In genomic region chr16:77399546-77399945, GRCh38 we compare ENCODE assay signal across 42 cellular contexts. TPM values are rescaled to one million over a fixed set of nuclear protein-coding genes. Genes with fewer than 3 reads are reported as not detected.
"Had no signal": no experiment of that assay in that cellular context is flagged by ENCODE, and none has a peak within 500 bp of the region (broad histone marks: within the 10 kb centered on the region; RNA-seq: fewer than 3 reads in every experiment).

No MANE protein-coding gene starts in this region.

- FAIRE-seq: astrocyte, bronchial epithelial cell had no signal

- H3K27ac ChIP-seq: adrenal gland, ascending aorta, body of pancreas, brain microvascular endothelial cell, breast epithelium, cardiac muscle cell had no signal

- DNase-seq: activated effector memory CD4-positive, alpha-beta T cell treated with anti-CD3 and anti-CD28 coated beads, Interleukin-2, amount 50 U/mL, for 16 hours; activated effector memory CD4-positive, alpha-beta T cell treated with Interleukin-2 at 50 U/mL for 16 hours; activated gamma-delta T cell; activated gamma-delta T cell treated with Interleukin-2 at 50 U/mL for 16 hours; activated naive CD4-positive, alpha-beta T cell; activated naive CD4-positive, alpha-beta T cell treated with anti-CD3 and anti-CD28 coated beads for 36 hours; activated naive CD4-positive, alpha-beta T cell treated with anti-CD3 and anti-CD28 coated beads, Interleukin-2, amount 10 ng/mL, durations not matched to agents 7 days and 5 days; activated naive CD4-positive, alpha-beta T cell treated with anti-CD3 and anti-CD28 coated beads, Interleukin-2, amount 50 U/mL, for 16 hours; activated naive CD4-positive, alpha-beta T cell treated with Interleukin-2 at 50 U/mL for 16 hours; activated naive CD8-positive, alpha-beta T cell treated with anti-CD3 and anti-CD28 coated beads for 36 hours; activated naive CD8-positive, alpha-beta T cell treated with anti-CD3 and anti-CD28 coated beads, Interleukin-2, amount 10 ng/mL, durations not matched to agents 7 days and 5 days; activated naive CD8-positive, alpha-beta T cell treated with anti-CD3 and anti-CD28 coated beads, Interleukin-2, amount 50 U/mL, for 24 hours; activated T-cell treated with anti-CD3 and anti-CD28 coated beads for 4 hours; activated T-cell treated with anti-CD3 and anti-CD28 coated beads, Interleukin-2, amount 50 U/mL, for 1 hour; activated T-cell treated with anti-CD3 and anti-CD28 coated beads, Interleukin-2, amount 50 U/mL, for 24 hours; activated T-cell treated with anti-CD3 and anti-CD28 coated beads, Interleukin-2, amount 50 U/mL, for 4 hours; activated T-cell treated with anti-CD3 and anti-CD28 coated beads, Interleukin-2, amount 50 U/mL, for 48 hours; activated T-cell treated with anti-CD3 and anti-CD28 coated beads, Interleukin-2, amount 50 U/mL, for 72 hours; adrenal gland; amniotic stem cell; amygdala; anterior cingulate cortex; aorta; body of pancreas; brain microvascular endothelial cell; caudate nucleus; central memory CD4-positive, alpha-beta T cell; cerebellar nuclear complex had no signal

- H3K27me3 ChIP-seq: adrenal gland, ascending aorta, body of pancreas, brain microvascular endothelial cell, breast epithelium, cardiac muscle cell had no signal

- H3K9me3 ChIP-seq: adrenal gland, ascending aorta, body of pancreas, breast epithelium had no signal

- H3K4me1 Mint-ChIP-seq: activated naive CD4-positive, alpha-beta T cell treated with anti-CD3 and anti-CD28 coated beads, Interleukin-2, amount 10 ng/mL, durations not matched to agents 7 days and 5 days; activated naive CD4-positive, alpha-beta T cell treated with anti-CD3 and anti-CD28 coated beads, Interleukin-2, amount 50 U/mL, for 24 hours; activated naive CD8-positive, alpha-beta T cell treated with anti-CD3 and anti-CD28 coated beads for 36 hours; activated naive CD8-positive, alpha-beta T cell treated with anti-CD3 and anti-CD28 coated beads, Interleukin-2, amount 10 ng/mL, durations not matched to agents 7 days and 5 days; activated naive CD8-positive, alpha-beta T cell treated with anti-CD3 and anti-CD28 coated beads, Interleukin-2, amount 50 U/mL, for 24 hours; activated T-helper 17 cell treated with anti-CD3 and anti-CD28 coated beads, Interleukin-2, amount 50 U/mL, for 72 hours; brain; central memory CD8-positive, alpha-beta T cell had no signal

- H3K36me3 Mint-ChIP-seq: activated naive CD4-positive, alpha-beta T cell treated with anti-CD3 and anti-CD28 coated beads, Interleukin-2, amount 10 ng/mL, durations not matched to agents 7 days and 5 days; activated naive CD4-positive, alpha-beta T cell treated with anti-CD3 and anti-CD28 coated beads, Interleukin-2, amount 50 U/mL, for 24 hours; activated naive CD4-positive, alpha-beta T cell treated with anti-CD3 and anti-CD28 coated beads, Interleukin-2, amount 50 U/mL, for 72 hours; activated naive CD8-positive, alpha-beta T cell; activated naive CD8-positive, alpha-beta T cell treated with anti-CD3 and anti-CD28 coated beads for 36 hours; activated naive CD8-positive, alpha-beta T cell treated with anti-CD3 and anti-CD28 coated beads, Interleukin-2, amount 10 ng/mL, durations not matched to agents 7 days and 5 days; brain had no signal

- H3K4me3 Mint-ChIP-seq: activated naive CD4-positive, alpha-beta T cell treated with anti-CD3 and anti-CD28 coated beads for 36 hours; activated naive CD4-positive, alpha-beta T cell treated with anti-CD3 and anti-CD28 coated beads, Interleukin-2, amount 10 ng/mL, durations not matched to agents 7 days and 5 days; activated naive CD4-positive, alpha-beta T cell treated with anti-CD3 and anti-CD28 coated beads, Interleukin-2, amount 50 U/mL, for 24 hours; activated naive CD8-positive, alpha-beta T cell; activated naive CD8-positive, alpha-beta T cell treated with anti-CD3 and anti-CD28 coated beads for 36 hours; activated naive CD8-positive, alpha-beta T cell treated with anti-CD3 and anti-CD28 coated beads, Interleukin-2, amount 10 ng/mL, durations not matched to agents 7 days and 5 days; activated naive CD8-positive, alpha-beta T cell treated with anti-CD3 and anti-CD28 coated beads, Interleukin-2, amount 50 U/mL, for 24 hours; activated T-cell treated with anti-CD3 and anti-CD28 coated beads, Interleukin-2, amount 50 U/mL, for 24 hours; activated T-cell treated with anti-CD3 and anti-CD28 coated beads, Interleukin-2, amount 50 U/mL, for 4 hours; activated T-cell treated with anti-CD3 and anti-CD28 coated beads, Interleukin-2, amount 50 U/mL, for 72 hours; activated T-helper 1 cell treated with anti-CD3 and anti-CD28 coated beads, Interleukin-12 subunit alpha, Interleukin-12 subunit beta, Interleukin-2, Interleukin-4 antibody, amounts not matched to agents 30 ng/mL and 10 ng/mL and 1 ng/mL, durations not matched to agents 14 hours and 24 hours and 36 hours; activated T-helper 17 cell treated with anti-CD3 and anti-CD28 coated beads, Interleukin-2, amount 50 U/mL, for 72 hours; brain; central memory CD8-positive, alpha-beta T cell had no signal

- H3K36me3 ChIP-seq: adrenal gland, ascending aorta, brain microvascular endothelial cell, breast epithelium, cardiac muscle cell had no signal

- H3K9me3 Mint-ChIP-seq: activated naive CD4-positive, alpha-beta T cell treated with anti-CD3 and anti-CD28 coated beads for 36 hours; activated naive CD4-positive, alpha-beta T cell treated with anti-CD3 and anti-CD28 coated beads, Interleukin-2, amount 10 ng/mL, durations not matched to agents 7 days and 5 days; activated naive CD8-positive, alpha-beta T cell treated with anti-CD3 and anti-CD28 coated beads for 36 hours; activated naive CD8-positive, alpha-beta T cell treated with anti-CD3 and anti-CD28 coated beads, Interleukin-2, amount 10 ng/mL, durations not matched to agents 7 days and 5 days; activated naive CD8-positive, alpha-beta T cell treated with anti-CD3 and anti-CD28 coated beads, Interleukin-2, amount 50 U/mL, for 24 hours; activated T-cell treated with anti-CD3 and anti-CD28 coated beads, Interleukin-2, amount 50 U/mL, for 24 hours; activated T-cell treated with anti-CD3 and anti-CD28 coated beads, Interleukin-2, amount 50 U/mL, for 4 hours; activated T-cell treated with anti-CD3 and anti-CD28 coated beads, Interleukin-2, amount 50 U/mL, for 72 hours; activated T-helper 1 cell treated with anti-CD3 and anti-CD28 coated beads, Interleukin-12 subunit alpha, Interleukin-12 subunit beta, Interleukin-2, Interleukin-4 antibody, amounts not matched to agents 30 ng/mL and 10 ng/mL and 1 ng/mL, durations not matched to agents 14 hours and 24 hours and 36 hours; activated T-helper 17 cell treated with anti-CD3 and anti-CD28 coated beads, Interleukin-2, amount 50 U/mL, for 72 hours; activated T-helper 2 cell treated with anti-CD3 and anti-CD28 coated beads, Interferon-gamma antibody, Interleukin-2, Interleukin-4, amounts not matched to agents 10 μg/mL and 5 μg/mL and 100 μg/mL, durations not matched to agents 14 hours and 24 hours and 36 hours had no signal

- ATAC-seq: activated naive CD4-positive, alpha-beta T cell treated with anti-CD3 and anti-CD28 coated beads, Interleukin-2, amount 50 U/mL, for 72 hours; activated naive CD8-positive, alpha-beta T cell treated with anti-CD3 and anti-CD28 coated beads, Interleukin-2, amount 50 U/mL, for 24 hours; activated T-cell treated with anti-CD3 and anti-CD28 coated beads, Interleukin-2, amount 50 U/mL, for 4 hours; activated T-cell treated with anti-CD3 and anti-CD28 coated beads, Interleukin-2, amount 50 U/mL, for 72 hours; activated T-helper 17 cell treated with anti-CD3 and anti-CD28 coated beads, Interleukin-2, amount 50 U/mL, for 72 hours; body of pancreas had no signal

- H3K27ac Mint-ChIP-seq: activated naive CD4-positive, alpha-beta T cell treated with anti-CD3 and anti-CD28 coated beads for 36 hours; activated naive CD4-positive, alpha-beta T cell treated with anti-CD3 and anti-CD28 coated beads, Interleukin-2, amount 10 ng/mL, durations not matched to agents 7 days and 5 days; activated naive CD4-positive, alpha-beta T cell treated with anti-CD3 and anti-CD28 coated beads, Interleukin-2, amount 50 U/mL, for 24 hours; activated naive CD4-positive, alpha-beta T cell treated with anti-CD3 and anti-CD28 coated beads, Interleukin-2, amount 50 U/mL, for 72 hours; activated naive CD8-positive, alpha-beta T cell; activated naive CD8-positive, alpha-beta T cell treated with anti-CD3 and anti-CD28 coated beads for 36 hours; activated naive CD8-positive, alpha-beta T cell treated with anti-CD3 and anti-CD28 coated beads, Interleukin-2, amount 10 ng/mL, durations not matched to agents 7 days and 5 days; activated naive CD8-positive, alpha-beta T cell treated with anti-CD3 and anti-CD28 coated beads, Interleukin-2, amount 50 U/mL, for 24 hours; activated T-cell treated with anti-CD3 and anti-CD28 coated beads, Interleukin-2, amount 50 U/mL, for 24 hours; activated T-cell treated with anti-CD3 and anti-CD28 coated beads, Interleukin-2, amount 50 U/mL, for 72 hours; activated T-helper 1 cell treated with anti-CD3 and anti-CD28 coated beads, Interleukin-12 subunit alpha, Interleukin-12 subunit beta, Interleukin-2, Interleukin-4 antibody, amounts not matched to agents 30 ng/mL and 10 ng/mL and 1 ng/mL, durations not matched to agents 14 hours and 24 hours and 36 hours; activated T-helper 17 cell treated with anti-CD3 and anti-CD28 coated beads, Interleukin-2, amount 50 U/mL, for 72 hours; activated T-helper 2 cell treated with anti-CD3 and anti-CD28 coated beads, Interferon-gamma antibody, Interleukin-2, Interleukin-4, amounts not matched to agents 10 μg/mL and 5 μg/mL and 100 μg/mL, durations not matched to agents 14 hours and 24 hours and 36 hours; brain had no signal

- H3K27me3 Mint-ChIP-seq: activated naive CD4-positive, alpha-beta T cell treated with anti-CD3 and anti-CD28 coated beads, Interleukin-2, amount 10 ng/mL, durations not matched to agents 7 days and 5 days; activated naive CD8-positive, alpha-beta T cell treated with anti-CD3 and anti-CD28 coated beads, Interleukin-2, amount 10 ng/mL, durations not matched to agents 7 days and 5 days had no signal

- H3K4me3 ChIP-seq: adrenal gland, ascending aorta, body of pancreas, breast epithelium, cardiac muscle cell had no signal

- H3K4me1 ChIP-seq: adrenal gland, ascending aorta, body of pancreas, breast epithelium had no signal

RNA-seq across cellular contexts. Expression of gene ADAMTS18, which starts 35.3 kb away (rescaled TPM):
- total RNA-seq: activated naive CD4-positive, alpha-beta T cell treated with anti-CD3 and anti-CD28 coated beads for 36 hours; activated naive CD4-positive, alpha-beta T cell treated with anti-CD3 and anti-CD28 coated beads, Interleukin-2, amount 50 U/mL, for 72 hours; activated naive CD8-positive, alpha-beta T cell treated with anti-CD3 and anti-CD28 coated beads for 36 hours; activated naive CD8-positive, alpha-beta T cell treated with anti-CD3 and anti-CD28 coated beads, Interleukin-2, amount 10 ng/mL, durations not matched to agents 7 days and 5 days; activated T-cell treated with anti-CD3 and anti-CD28 coated beads, Interleukin-2, amount 50 U/mL, for 4 hours; activated T-cell treated with anti-CD3 and anti-CD28 coated beads, Interleukin-2, amount 50 U/mL, for 72 hours; activated T-helper 17 cell treated with anti-CD3 and anti-CD28 coated beads, Interleukin-2, amount 50 U/mL, for 72 hours; activated T-helper 2 cell treated with anti-CD3 and anti-CD28 coated beads, Interferon-gamma antibody, Interleukin-2, Interleukin-4, amounts not matched to agents 10 μg/mL and 5 μg/mL and 100 μg/mL, durations not matched to agents 14 hours and 24 hours and 36 hours; ascending aorta; bronchial epithelial cell; cardiac septum had no signal
- polyA plus RNA-seq: cardiac muscle cell had no signal
